In the genomic region with DNA sequence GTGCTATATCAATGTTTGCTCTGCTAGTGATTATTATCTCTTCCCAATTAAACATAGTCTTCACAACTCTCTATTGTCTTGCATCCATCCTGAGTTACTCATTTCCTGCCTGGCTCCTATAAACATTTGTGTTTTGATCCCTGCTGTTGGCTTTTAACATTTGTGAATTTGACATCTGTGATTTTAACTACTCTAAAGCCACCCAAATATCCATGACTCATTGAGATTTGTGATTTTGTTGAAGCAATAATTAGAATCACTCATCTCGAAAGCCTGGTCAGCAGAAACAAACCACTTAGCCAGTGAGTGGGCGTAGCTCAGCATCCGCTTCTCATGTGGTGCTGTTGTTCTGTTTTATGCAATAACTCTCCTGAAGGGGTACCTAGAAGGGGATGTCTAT, we compare ENCODE assay signal across 15 cellular contexts.
DNase-seq lines count a peak whose midpoint lies in the region; ATAC-seq and TF ChIP-seq lines count a peak whose summit lies in the region.
"Had no signal": no experiment of that assay in that cellular context is flagged by ENCODE, and none has a peak within 500 bp of the region (broad histone marks: within the 10 kb centered on the region; RNA-seq: fewer than 3 reads in every experiment).

No MANE protein-coding gene starts in this region.

- no peaks in the 10 kb centered on the region for H3K36me3 ChIP-seq in adrenal gland (replicated peaks in 1 of 2)
- H3K36me3 ChIP-seq: HAP-1, right atrium auricular region had no signal

- H3K4me3 ChIP-seq in adrenal gland = no peak overlapping the region
- no peak overlapping the region for H3K4me3 ChIP-seq in lower leg skin (ENCODE audit: low read depth, poor library complexity, severe bottlenecking)
- H3K4me3 ChIP-seq: HAP-1, right atrium auricular region, SK-N-MC had no signal

- ATAC-seq in HG02870 (IDR thresholded peaks at IDR 0.05; ENCODE audit: unreplicated experiment) (peak; percentile 70), GM21381 (IDR thresholded peaks at IDR 0.05; ENCODE audit: unreplicated experiment) (no peak)
- ATAC-seq: CD8-positive, alpha-beta T cell; left ventricle myocardium superior had no signal

- TF ChIP-seq CTCF in adrenal gland (IDR thresholded peaks at IDR 0.05) (no peak), lower leg skin (IDR thresholded peaks at IDR 0.05) (no peak)

- 71 to 76% (median 75%) methylated on average over 3 of the region's 3 CpGs for WGBS in adrenal gland, 4 donors
- 67 to 68% methylated on average over 3 of the region's 3 CpGs for WGBS in lower leg skin, 2 donors

- H3K27me3 ChIP-seq in adrenal gland = no peaks in the 10 kb centered on the region
- H3K27me3 ChIP-seq: right atrium auricular region had no signal

- TF ChIP-seq POLR2A in adrenal gland (IDR thresholded peaks at IDR 0.05) (no peak), lower leg skin (IDR thresholded peaks at IDR 0.05) (no peak)

- H3K9me3 ChIP-seq in adrenal gland (replicated peaks in 1 of 3) = no peaks in the 10 kb centered on the region
- H3K9me3 ChIP-seq: HAP-1, right atrium auricular region had no signal

- H3K4me1 ChIP-seq in adrenal gland (replicated peaks in 1 of 2) = no peaks in the 10 kb centered on the region
- H3K4me1 ChIP-seq: HAP-1, right atrium auricular region had no signal

- no peak overlapping the region for H3K27ac ChIP-seq in adrenal gland
- H3K27ac ChIP-seq: right atrium auricular region, SK-N-MC had no signal

- DNase-seq in COLO829 (ENCODE audit: low spot score) (peak; percentile 73), RPMI7951 (ENCODE audit: low read depth) (peak; percentile 79), iPS-NIHi11 (ENCODE audit: low spot score) (peak; percentile 12), anterior cingulate cortex (lab: John Stamatoyannopoulos, UW) (no peak), adrenal gland (no peak), lower leg skin (ENCODE audit: low spot score in 2 of 2) (no peak)
- DNase-seq: amniotic stem cell; CD8-positive, alpha-beta T cell; left ventricle myocardium superior; NCI-H2171 treated with DMSO at 0.1 percent for 48 hours had no signal

- intact Hi-C loops in adrenal gland (cut with DNase I) = no loop called here
- intact Hi-C loops in lower leg skin (cut with DNase I; ENCODE audit: low total_unique reads) = no loop called here

Comparison
In these comparisons a context has a peak if more than half of its experiments do, and no peak if none do; other contexts are left out.
1. DNase-seq: peak in COLO829 (single experiment), RPMI7951 (single experiment) and iPS-NIHi11 (single experiment); none in anterior cingulate cortex (0 of 58), adrenal gland (0 of 7) and lower leg skin (0 of 2).